ENCODE assay signal across 13 cellular contexts in the genomic region with DNA sequence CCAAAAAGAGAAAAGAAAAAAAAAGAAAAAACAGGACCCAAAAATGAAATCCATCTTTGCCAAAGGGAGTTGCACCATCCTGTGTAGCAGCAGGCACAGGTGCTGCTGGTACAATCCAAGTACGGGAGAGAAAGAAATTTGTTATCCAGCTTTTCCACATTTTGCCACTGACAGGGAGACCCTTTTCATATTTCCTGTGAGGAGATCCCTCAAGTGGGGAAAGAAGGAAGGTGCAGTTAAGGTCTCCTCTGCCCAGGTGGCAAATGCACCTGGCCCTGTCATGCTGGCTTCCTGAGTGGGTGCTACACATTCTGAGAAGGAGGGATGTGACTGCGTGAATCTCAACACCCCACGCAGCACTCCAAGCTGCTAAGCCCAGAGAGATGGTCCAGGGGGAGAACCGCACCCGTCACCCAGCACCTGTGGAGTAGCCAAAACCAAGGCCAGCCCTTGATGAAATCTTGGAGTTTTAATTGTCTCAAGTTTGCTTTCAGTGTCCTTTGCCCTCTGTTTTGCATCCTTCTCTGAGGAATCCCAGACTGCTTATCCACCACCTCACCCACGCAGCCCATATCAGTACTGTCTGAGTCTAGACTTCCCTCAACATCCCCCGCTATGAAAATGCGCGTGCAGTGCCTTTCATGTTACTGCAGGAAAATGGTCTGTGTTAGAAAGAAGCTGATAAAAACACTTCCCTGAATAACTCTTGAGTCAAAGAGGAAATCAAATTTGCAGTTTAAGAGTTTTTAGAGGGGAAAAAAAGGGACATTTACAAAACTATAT.
DNase-seq lines count a peak whose midpoint lies in the region; ATAC-seq, FAIRE-seq and TF ChIP-seq lines count a peak whose summit lies in the region.
"Had no signal": no experiment of that assay in that cellular context is flagged by ENCODE, and none has a peak within 500 bp of the region (broad histone marks: within the 10 kb centered on the region; RNA-seq: fewer than 3 reads in every experiment).

No MANE protein-coding gene starts in this region.

- H3K9me3 ChIP-seq in DND-41 (ENCODE audit: insufficient read depth, low read length, severe bottlenecking) (no peaks in the 10 kb centered on the region), H1 (ENCODE audit: insufficient read depth in 2 of 2, low read depth in 1 of 2, low read length in 1 of 2) (no peaks in the 10 kb centered on the region), neural cell (ENCODE audit: low read length) (no peaks in the 10 kb centered on the region)

- no peaks in the 10 kb centered on the region for H3F3A ChIP-seq in neural cell (ENCODE audit: insufficient read depth, low read length, poor library complexity, severe bottlenecking)

- no peak overlapping the region for H3K56ac ChIP-seq in H1 (replicated peaks; ENCODE audit: insufficient read length, low read depth, low read length)

- H3K4ac ChIP-seq in H1 (replicated peaks; ENCODE audit: insufficient read length, low read depth, low read length): no peak overlapping the region

- no peak for DNase-seq in DND-41
- DNase-seq in NCI-H2171 (lab: John Stamatoyannopoulos, UW): peak; percentile 4
- no peak for DNase-seq in H1 (ENCODE audit: low read depth in 1 of 2, low spot score in 2 of 2)
- DNase-seq in effector CD4-positive, alpha-beta T cell: no peak
- no peak for DNase-seq in NK-92 treated with Interleukin-12 subunit alpha and Interleukin-12 subunit beta, amount 100 ng/mL, for 24 hours (lab: John Stamatoyannopoulos, UW)
- no peak for DNase-seq in GM03348 (ENCODE audit: low spot score)
- DNase-seq: activated CD8-positive, alpha-beta T cell treated with anti-CD3 and anti-CD28 coated beads, Interleukin-2, amount 10 ng/mL, durations not matched to agents 7 days and 5 days; COR-L47; effector memory CD4-positive, alpha-beta T cell; HCEC 1CT; NCI-H1930; T-helper 2 cell had no signal

- no peak overlapping the region for H4K8ac ChIP-seq in H1 (ENCODE audit: extremely low read depth, insufficient read depth, low read length)

- H3K18ac ChIP-seq in H1 (ENCODE audit: extremely low read depth, low read length): no peak overlapping the region

- no peak overlapping the region for H2BK20ac ChIP-seq in H1 (ENCODE audit: low read length)

- no peak overlapping the region for H2BK12ac ChIP-seq in H1 (ENCODE audit: low read depth, low read length)

- POLR2A ChIA-PET in H1 (lab: Charles Lee; ENCODE audit: partially characterized antibody): interaction anchor here (1.3 kb wide), 1 partner anchor 267 kb away, joined by 5 read pairs; no protein-coding TSS in a partner anchor

- no peak for FAIRE-seq in H1 (lab: Jason Lieb, UNC)

- CTCF ChIA-PET in H1 (lab: Charles Lee; ENCODE audit: partially characterized antibody): interaction anchor here (0.6 to 1.5 kb wide), 6 partner anchors 9 to 734 kb away, joined by 3 to 6 read pairs (median 4); no protein-coding TSS in a partner anchor

- no peak overlapping the region for H2BK120ac ChIP-seq in H1 (replicated peaks; ENCODE audit: low read depth, low read length)

- H3K4me1 ChIP-seq in DND-41 (ENCODE audit: insufficient read depth, low read length): no peaks in the 10 kb centered on the region
- peaks cover 2 to 13% (median 6%) of the 10 kb centered on the region in 4 experiments; a peak in 6 of 7 replicates for H3K4me1 ChIP-seq in H1 (replicated peaks in 1 of 4; ENCODE audit: control insufficient read depth in 3 of 4, insufficient read depth in 4 of 4, low read length in 3 of 4)

- peak; percentile 13 for TF ChIP-seq CTCF in DND-41 (IDR thresholded peaks at IDR 0.05; ENCODE audit: borderline replicate concordance, extremely low read depth, low read length, poor library complexity, severe bottlenecking)
- peak in 2 of 3 experiments; percentile 19 to 22; a peak in 2 of 4 replicates for TF ChIP-seq CTCF in H1 (IDR thresholded peaks at IDR 0.05; ENCODE audit: control extremely low read depth in 1 of 3, insufficient read depth in 1 of 3, low read depth in 1 of 3, low read length in 3 of 3)
- TF ChIP-seq CTCF in neural cell (IDR thresholded peaks at IDR 0.05; ENCODE audit: poor library complexity, severe bottlenecking): peak; percentile 14

- no peak for ATAC-seq in DND-41 (ENCODE audit: insufficient read depth, low read depth)
- ATAC-seq: activated CD8-positive, alpha-beta T cell treated with anti-CD3 and anti-CD28 coated beads, Interleukin-2, amount 10 ng/mL, durations not matched to agents 7 days and 5 days had no signal

- H3K36me3 ChIP-seq in DND-41 (ENCODE audit: insufficient read depth, low read length) (no peaks in the 10 kb centered on the region), H1 (ENCODE audit: control insufficient read depth in 2 of 4, insufficient read depth in 4 of 4, low read length in 3 of 4) (no peaks in the 10 kb centered on the region), neural cell (ENCODE audit: insufficient read depth, low read length) (no peaks in the 10 kb centered on the region)

- TF ChIP-seq EP300 in H1 (IDR thresholded peaks at IDR 0.05; ENCODE audit: borderline replicate concordance in 1 of 2, low read depth in 2 of 2, low read length in 2 of 2) (no peak), neural cell (conservative IDR thresholded peaks at IDR 0.05; ENCODE audit: poor library complexity, severe bottlenecking) (no peak)

- WGBS in H1 (ENCODE audit: extremely low coverage in 1 of 2, insufficient coverage in 1 of 2, insufficient read length in 1 of 2, insufficient replicate concordance in 2 of 2, low coverage in 1 of 2, low lambda C conversion rate in 2 of 2, missing lambda C conversion rate in 1 of 2), 2 experiments: 87% methylated on average over 8 of the region's 9 CpGs; no CpG with 5 or more reads in 1 of the 2 experiments

- H3K27me3 ChIP-seq in DND-41 (ENCODE audit: insufficient read depth, low read length, poor library complexity) (peaks cover 16% of the 10 kb centered on the region), H1 (replicated peaks in 1 of 4; ENCODE audit: control insufficient read depth in 3 of 4, extremely low read depth in 1 of 4, insufficient read depth in 3 of 4, low read length in 3 of 4) (no peaks in the 10 kb centered on the region), neural cell (ENCODE audit: insufficient read depth, low read depth, low read length) (no peaks in the 10 kb centered on the region)

- no peak overlapping the region for H2BK15ac ChIP-seq in H1 (ENCODE audit: low read length)

- H2AFZ ChIP-seq in DND-41 (ENCODE audit: low read depth, low read length) (no peak overlapping the region), H1 (ENCODE audit: low read length) (no peak overlapping the region), neural cell (ENCODE audit: low read depth, low read length) (no peak overlapping the region)

- no peak overlapping the region for H3K27ac ChIP-seq in DND-41 (ENCODE audit: low read length)
- H3K27ac ChIP-seq in H1 (ENCODE audit: low read depth, low read length): no peak overlapping the region
- no peak overlapping the region for H3K27ac ChIP-seq in neural cell (ENCODE audit: low read length)

- H3K79me2 ChIP-seq in DND-41 (ENCODE audit: insufficient read depth, low read length) (no peaks in the 10 kb centered on the region), H1 (ENCODE audit: control insufficient read depth in 1 of 2, insufficient read depth in 2 of 2, low read length in 2 of 2) (no peaks in the 10 kb centered on the region), neural cell (replicated peaks; ENCODE audit: insufficient read depth, low read length) (no peaks in the 10 kb centered on the region)

- H3K4me2 ChIP-seq in DND-41 (ENCODE audit: insufficient read depth, low read length): no peak overlapping the region
- no peak overlapping the region for H3K4me2 ChIP-seq in H1 (ENCODE audit: insufficient read depth in 1 of 2, low read depth in 2 of 2, low read length in 2 of 2)
- no peak overlapping the region for H3K4me2 ChIP-seq in neural cell (ENCODE audit: low read length)

- no peaks in the 10 kb centered on the region; the same call in 1 of the 2 replicates for H3K79me1 ChIP-seq in H1 (ENCODE audit: low read depth, low read length)

- H3K9me2 ChIP-seq in neural cell (ENCODE audit: insufficient read depth, low read length): no peaks in the 10 kb centered on the region

- no peak overlapping the region for H3K23ac ChIP-seq in H1 (ENCODE audit: insufficient read length)

- peak; percentile 45 to 50 for TF ChIP-seq RAD21 in H1 (IDR thresholded peaks at IDR 0.05 in 1 of 2, conservative IDR thresholded peaks at IDR 0.05 in 1 of 2; ENCODE audit: low read depth in 2 of 2, low read length in 2 of 2)
- no peak for TF ChIP-seq RAD21 in neural cell (conservative IDR thresholded peaks at IDR 0.05)

- H4K20me1 ChIP-seq in DND-41 (ENCODE audit: insufficient read depth, low read length) (no peaks in the 10 kb centered on the region), H1 (replicated peaks in 1 of 2; ENCODE audit: control insufficient read depth in 1 of 2, insufficient read depth in 2 of 2, low read length in 2 of 2) (no peaks in the 10 kb centered on the region), neural cell (ENCODE audit: insufficient read depth) (no peaks in the 10 kb centered on the region)

- no peaks in the 10 kb centered on the region for H3K23me2 ChIP-seq in H1 (ENCODE audit: low read depth, low read length)

- H3K4me3 ChIP-seq in DND-41 (ENCODE audit: low read depth in 1 of 2, low read length in 2 of 2) (no peak overlapping the region), H1 (ENCODE audit: extremely low read depth in 1 of 4, insufficient read depth in 2 of 4, low read depth in 3 of 4, low read length in 4 of 4) (no peak overlapping the region), neural cell (ENCODE audit: low read length) (no peak overlapping the region)

- H4K91ac ChIP-seq in H1 (replicated peaks; ENCODE audit: insufficient read length, low read length): no peak overlapping the region

- H3K9ac ChIP-seq in DND-41 (ENCODE audit: low read depth, low read length) (no peak overlapping the region), H1 (replicated peaks in 1 of 4; ENCODE audit: extremely low read depth in 1 of 4, low read depth in 3 of 4, low read length in 3 of 4) (no peak overlapping the region), neural cell (ENCODE audit: low read length) (no peak overlapping the region)

- no peak overlapping the region for H4K5ac ChIP-seq in H1 (ENCODE audit: insufficient read length, low read depth, low read length)

- H2AK5ac ChIP-seq in H1 (ENCODE audit: low read depth, low read length): no peak overlapping the region

- no peak for TF ChIP-seq POLR2A in H1 (IDR thresholded peaks at IDR 0.05; ENCODE audit: control extremely low read depth in 1 of 2, low read depth in 2 of 2, low read length in 2 of 2)

- no peak overlapping the region for H2BK5ac ChIP-seq in H1 (ENCODE audit: low read depth, low read length)

- no peak overlapping the region for H3K14ac ChIP-seq in H1 (ENCODE audit: insufficient read length)

TF ChIP-seq in H1, 55 proteins besides CTCF, POLR2A, EP300 and RAD21 (continues in another document):
- TF ChIP-seq CTBP2 (IDR thresholded peaks at IDR 0.05; ENCODE audit: borderline replicate concordance, insufficient read depth, insufficient read length, low read length) (no peak), SP4 (IDR thresholded peaks at IDR 0.05; ENCODE audit: low read length) (no peak), MAFK (IDR thresholded peaks at IDR 0.05; ENCODE audit: low read depth, low read length) (no peak)
